8 cellular contexts compared by ENCODE assay signal in genomic region chr19:18919895-18920204, GRCh38. TPM values are rescaled to one million over a fixed set of nuclear protein-coding genes. Genes with fewer than 3 reads are reported as not detected.
DNase-seq lines count a peak whose midpoint lies in the region; ATAC-seq lines count a peak whose summit lies in the region.

No MANE protein-coding gene starts in this region.

- H3K27me3 ChIP-seq in layer of hippocampus (ENCODE audit: control insufficient read depth, insufficient read depth, low read length) (no peaks in the 10 kb centered on the region), thymus (ENCODE audit: control insufficient read depth, insufficient read depth) (no peaks in the 10 kb centered on the region)

- H3K9me3 ChIP-seq in thymus (ENCODE audit: control insufficient read depth), result no peaks in the 10 kb centered on the region

- CTCF ChIA-PET in activated CD4-positive, alpha-beta T cell treated with anti-CD3 and anti-CD28 coated beads, Interleukin-2, amount 10 ng/mL, durations not matched to agents 7 days and 5 days (lab: Charles Lee), result interaction anchor here (1.2 to 1.9 kb wide), 2 partner anchors 8 to 330 kb away, joined by 3 to 5 read pairs; no protein-coding TSS in a partner anchor

- ATAC-seq in activated naive CD8-positive, alpha-beta T cell treated with anti-CD3 and anti-CD28 coated beads, Interleukin-2, amount 50 U/mL, for 24 hours, result no peak

- no peaks in the 10 kb centered on the region for H3K9me3 Mint-ChIP-seq in activated CD4-positive, alpha-beta T cell treated with anti-CD3 and anti-CD28 coated beads, Interleukin-2, amount 10 ng/mL, durations not matched to agents 7 days and 5 days
- H3K9me3 Mint-ChIP-seq in activated naive CD8-positive, alpha-beta T cell treated with anti-CD3 and anti-CD28 coated beads, Interleukin-2, amount 50 U/mL, for 24 hours, result no peaks in the 10 kb centered on the region

- peak overlapping the region; percentile 97 for H3K4me3 Mint-ChIP-seq in activated CD4-positive, alpha-beta T cell treated with anti-CD3 and anti-CD28 coated beads, Interleukin-2, amount 10 ng/mL, durations not matched to agents 7 days and 5 days
- peak overlapping the region; percentile 94 for H3K4me3 Mint-ChIP-seq in activated naive CD8-positive, alpha-beta T cell treated with anti-CD3 and anti-CD28 coated beads, Interleukin-2, amount 50 U/mL, for 24 hours

- H3K27ac Mint-ChIP-seq in activated CD4-positive, alpha-beta T cell treated with anti-CD3 and anti-CD28 coated beads, Interleukin-2, amount 10 ng/mL, durations not matched to agents 7 days and 5 days, result peak overlapping the region; percentile 93
- peak overlapping the region; percentile 94 for H3K27ac Mint-ChIP-seq in activated naive CD8-positive, alpha-beta T cell treated with anti-CD3 and anti-CD28 coated beads, Interleukin-2, amount 50 U/mL, for 24 hours

- H3K4me1 Mint-ChIP-seq in activated CD4-positive, alpha-beta T cell treated with anti-CD3 and anti-CD28 coated beads, Interleukin-2, amount 10 ng/mL, durations not matched to agents 7 days and 5 days, result peaks cover 40% of the 10 kb centered on the region
- H3K4me1 Mint-ChIP-seq in activated naive CD8-positive, alpha-beta T cell treated with anti-CD3 and anti-CD28 coated beads, Interleukin-2, amount 50 U/mL, for 24 hours, result peaks cover 50% of the 10 kb centered on the region

- no peaks in the 10 kb centered on the region for H3K27me3 Mint-ChIP-seq in activated CD4-positive, alpha-beta T cell treated with anti-CD3 and anti-CD28 coated beads, Interleukin-2, amount 10 ng/mL, durations not matched to agents 7 days and 5 days
- peaks cover 3% of the 10 kb centered on the region for H3K27me3 Mint-ChIP-seq in activated naive CD8-positive, alpha-beta T cell treated with anti-CD3 and anti-CD28 coated beads, Interleukin-2, amount 50 U/mL, for 24 hours

- H3K36me3 ChIP-seq in thymus (ENCODE audit: control insufficient read depth, insufficient read depth), result peaks cover 44% of the 10 kb centered on the region

- peaks cover 15% of the 10 kb centered on the region for H3K4me1 ChIP-seq in thymus (ENCODE audit: control insufficient read depth, insufficient read depth, low read length)

- DNase-seq in activated CD4-positive, alpha-beta T cell treated with anti-CD3 and anti-CD28 coated beads, Interleukin-2, amount 10 ng/mL, durations not matched to agents 7 days and 5 days, result no peak
- no peak for DNase-seq in activated CD4-positive, alpha-beta T cell treated with anti-CD3 and anti-CD28 coated beads, Interleukin-2, amount 50 U/mL, for 48 hours
- DNase-seq in activated naive CD8-positive, alpha-beta T cell treated with anti-CD3 and anti-CD28 coated beads, Interleukin-2, amount 50 U/mL, for 24 hours, result no peak
- DNase-seq in pons (ENCODE audit: low spot score) (no peak), NCI-H446 (lab: John Stamatoyannopoulos, UW) (no peak)
- DNase-seq in effector CD8-positive, alpha-beta T cell (lab: John Stamatoyannopoulos, UW), result no peak

- POLR2A ChIA-PET in activated CD4-positive, alpha-beta T cell treated with anti-CD3 and anti-CD28 coated beads, Interleukin-2, amount 10 ng/mL, durations not matched to agents 7 days and 5 days (lab: Charles Lee), result no interaction called here

- peaks cover 42% of the 10 kb centered on the region for H3K36me3 Mint-ChIP-seq in activated CD4-positive, alpha-beta T cell treated with anti-CD3 and anti-CD28 coated beads, Interleukin-2, amount 10 ng/mL, durations not matched to agents 7 days and 5 days (ENCODE audit: low read depth)
- peaks cover 48% of the 10 kb centered on the region for H3K36me3 Mint-ChIP-seq in activated naive CD8-positive, alpha-beta T cell treated with anti-CD3 and anti-CD28 coated beads, Interleukin-2, amount 50 U/mL, for 24 hours (ENCODE audit: low read depth)

- peak overlapping the region; percentile 74 for H3K4me3 ChIP-seq in thymus (ENCODE audit: low read length)

- WGBS in thymus, result under 1% methylated on average over 15 of the region's 15 CpGs

- H3K27ac ChIP-seq in layer of hippocampus (ENCODE audit: low read depth, low read length) (peak overlapping the region; percentile 30), thymus (ENCODE audit: low read depth) (peak overlapping the region; percentile 79)

RNA-seq across cellular contexts. Expression of gene DDX49, which starts 0.3 kb away (rescaled TPM):
- total RNA-seq in activated CD4-positive, alpha-beta T cell treated with anti-CD3 and anti-CD28 coated beads, Interleukin-2, amount 10 ng/mL, durations not matched to agents 7 days and 5 days, result 10 to 100 TPM; 40.6 to 50.6 TPM
- 42.8 TPM for polyA plus RNA-seq in thymus

RNA-seq across cellular contexts. Expression of gene COPE, which starts 0.7 kb away (rescaled TPM):
- 100 to 1,000 TPM; 218 to 258 TPM for total RNA-seq in activated CD4-positive, alpha-beta T cell treated with anti-CD3 and anti-CD28 coated beads, Interleukin-2, amount 10 ng/mL, durations not matched to agents 7 days and 5 days
- polyA plus RNA-seq in thymus, result 180 TPM

RNA-seq across cellular contexts. Expression of gene HOMER3, which starts 21.2 kb away (rescaled TPM):
- not detected for total RNA-seq in activated CD4-positive, alpha-beta T cell treated with anti-CD3 and anti-CD28 coated beads, Interleukin-2, amount 10 ng/mL, durations not matched to agents 7 days and 5 days
- 34.0 TPM for polyA plus RNA-seq in thymus

RNA-seq across cellular contexts. Expression of gene CERS1, which starts 23.9 kb away (rescaled TPM):
- not detected for total RNA-seq in activated CD4-positive, alpha-beta T cell treated with anti-CD3 and anti-CD28 coated beads, Interleukin-2, amount 10 ng/mL, durations not matched to agents 7 days and 5 days
- 0.41 TPM for polyA plus RNA-seq in thymus
